In genomic region chr15:99409097-99409473, GRCh38 we compare ENCODE assay signal across 8 cellular contexts.
DNase-seq lines count a peak whose midpoint lies in the region; ATAC-seq and TF ChIP-seq lines count a peak whose summit lies in the region.

No MANE protein-coding gene starts in this region.

- H3K79me2 ChIP-seq in MM.1S (ENCODE audit: low read length) = no peaks in the 10 kb centered on the region

- ATAC-seq in stimulated activated effector memory CD8-positive, alpha-beta T cell treated with anti-CD3 and anti-CD28 coated beads, Interleukin-12 subunit alpha, Interleukin-12 subunit beta, amount 100 ng/mL, for 72 hours = peak; percentile 31
- ATAC-seq in GM21515 (IDR thresholded peaks at IDR 0.05; ENCODE audit: unreplicated experiment) = no peak

- no peak overlapping the region for H3K27ac Mint-ChIP-seq in stimulated activated effector memory CD8-positive, alpha-beta T cell treated with anti-CD3 and anti-CD28 coated beads, Interleukin-12 subunit alpha, Interleukin-12 subunit beta, amount 100 ng/mL, for 72 hours

- H4K20me1 ChIP-seq in MM.1S (ENCODE audit: insufficient read depth, low read length) = no peaks in the 10 kb centered on the region

- no peak overlapping the region for H3K4me3 ChIP-seq in astrocyte of the cerebellum (ENCODE audit: low read depth, low read length)
- no peak overlapping the region for H3K4me3 ChIP-seq in MM.1S (ENCODE audit: low read length)

- H3K4me1 Mint-ChIP-seq in stimulated activated effector memory CD8-positive, alpha-beta T cell treated with anti-CD3 and anti-CD28 coated beads, Interleukin-12 subunit alpha, Interleukin-12 subunit beta, amount 100 ng/mL, for 72 hours = peaks cover 8% of the 10 kb centered on the region

- H3K27me3 ChIP-seq in MM.1S (replicated peaks; ENCODE audit: insufficient read depth, low read length) = no peaks in the 10 kb centered on the region

- H3K36me3 ChIP-seq in MM.1S (replicated peaks; ENCODE audit: insufficient read depth, low read length) = no peaks in the 10 kb centered on the region

- DNase-seq in stimulated activated CD4-positive, alpha-beta T cell treated with anti-CD3 and anti-CD28 coated beads, Interleukin-15, amount 100 ng/mL, for 24 hours = peak; percentile 30
- DNase-seq in stimulated activated CD4-positive, alpha-beta T cell treated with anti-CD3 and anti-CD28 coated beads, Interleukin-4, amount 100 ng/mL, for 24 hours = no peak
- DNase-seq in MV-4-11 (lab: John Stamatoyannopoulos, UW) (peak; percentile 38), astrocyte of the cerebellum (ENCODE audit: low read depth) (no peak), iPS-NIHi11 (ENCODE audit: low spot score) (peak; percentile 69), MM.1S (no peak)
- DNase-seq in stimulated activated effector memory CD8-positive, alpha-beta T cell treated with anti-CD3 and anti-CD28 coated beads, Interleukin-12 subunit alpha, Interleukin-12 subunit beta, amount 100 ng/mL, for 72 hours (ENCODE audit: low spot score in 2 of 2) = no peak

- H3K36me3 Mint-ChIP-seq in stimulated activated effector memory CD8-positive, alpha-beta T cell treated with anti-CD3 and anti-CD28 coated beads, Interleukin-12 subunit alpha, Interleukin-12 subunit beta, amount 100 ng/mL, for 72 hours = no peaks in the 10 kb centered on the region

- H3F3A ChIP-seq in MM.1S (ENCODE audit: insufficient read depth, low read length) = no peaks in the 10 kb centered on the region

- no peak overlapping the region for H3K4me3 Mint-ChIP-seq in stimulated activated effector memory CD8-positive, alpha-beta T cell treated with anti-CD3 and anti-CD28 coated beads, Interleukin-12 subunit alpha, Interleukin-12 subunit beta, amount 100 ng/mL, for 72 hours

- H3K9me3 Mint-ChIP-seq in stimulated activated effector memory CD8-positive, alpha-beta T cell treated with anti-CD3 and anti-CD28 coated beads, Interleukin-12 subunit alpha, Interleukin-12 subunit beta, amount 100 ng/mL, for 72 hours = no peaks in the 10 kb centered on the region

- H2AFZ ChIP-seq in MM.1S (ENCODE audit: low read length) = no peak overlapping the region

- H3K9me2 ChIP-seq in MM.1S (replicated peaks; ENCODE audit: insufficient read depth, low read length) = no peaks in the 10 kb centered on the region

- no peaks in the 10 kb centered on the region for H3K9me3 ChIP-seq in MM.1S (replicated peaks; ENCODE audit: insufficient read depth, low read length)

- H3K4me2 ChIP-seq in MM.1S (ENCODE audit: low read depth, low read length) = no peak overlapping the region

- in situ Hi-C loops in astrocyte of the cerebellum (cut with HindIII; ENCODE audit: low sequenced_read_pairs) = no loop called here

- no peaks in the 10 kb centered on the region for H3K4me1 ChIP-seq in MM.1S (ENCODE audit: low read length)

- H3K27ac ChIP-seq in MM.1S (ENCODE audit: low read length) = no peak overlapping the region

- no peak overlapping the region for H3K9ac ChIP-seq in MM.1S (ENCODE audit: low read length)

- TF ChIP-seq CTCF in astrocyte of the cerebellum (IDR thresholded peaks at IDR 0.05; ENCODE audit: low read depth, low read length, missing control alignments) (peak; percentile 54), MM.1S (IDR thresholded peaks at IDR 0.05; ENCODE audit: low read length) (no peak)

Comparison
In these comparisons a context has a peak if more than half of its experiments do, and no peak if none do; other contexts are left out.
1. DNase-seq: peak in stimulated activated CD4-positive, alpha-beta T cell treated with anti-CD3 and anti-CD28 coated beads, Interleukin-15, amount 100 ng/mL, for 24 hours (single experiment), MV-4-11 (single experiment) and iPS-NIHi11 (single experiment); none in stimulated activated CD4-positive, alpha-beta T cell treated with anti-CD3 and anti-CD28 coated beads, Interleukin-4, amount 100 ng/mL, for 24 hours (single experiment), astrocyte of the cerebellum (single experiment), stimulated activated effector memory CD8-positive, alpha-beta T cell treated with anti-CD3 and anti-CD28 coated beads, Interleukin-12 subunit alpha, Interleukin-12 subunit beta, amount 100 ng/mL, for 72 hours (0 of 2) and MM.1S (single experiment).